ENCODE assay signal across 9 cellular contexts in genomic region chr2:61898810-61899209, GRCh38. TPM values are rescaled to one million over a fixed set of nuclear protein-coding genes. Genes with fewer than 3 reads are reported as not detected.
DNase-seq lines count a peak whose midpoint lies in the region; ATAC-seq and TF ChIP-seq lines count a peak whose summit lies in the region.
"Had no signal": no experiment of that assay in that cellular context is flagged by ENCODE, and none has a peak within 500 bp of the region (broad histone marks: within the 10 kb centered on the region; RNA-seq: fewer than 3 reads in every experiment).

No MANE protein-coding gene starts in this region.

- no peaks in the 10 kb centered on the region for H3K9me3 ChIP-seq in left ventricle myocardium inferior (replicated peaks)

- no peak overlapping the region for H3K4me3 ChIP-seq in left ventricle myocardium inferior

- TF ChIP-seq POLR2A in erythroblast (IDR thresholded peaks at IDR 0.05; ENCODE audit: low read length): no peak

- no peak overlapping the region for H3K4me3 Mint-ChIP-seq in activated T-helper 17 cell treated with anti-CD3 and anti-CD28 coated beads, Interleukin-2, amount 50 U/mL, for 72 hours

- H3K9me3 Mint-ChIP-seq in activated T-helper 17 cell treated with anti-CD3 and anti-CD28 coated beads, Interleukin-2, amount 50 U/mL, for 72 hours: no peaks in the 10 kb centered on the region

- DNase-seq in left ventricle myocardium inferior: no peak
- DNase-seq in left ventricle myocardium superior: no peak
- peak; percentile 3 for DNase-seq in NCI-H226
- DNase-seq in erythroblast (lab: John Stamatoyannopoulos, UW): peak; percentile 24 to 41
- no peak for DNase-seq in activated gamma-delta T cell treated with Interleukin-2 at 50 U/mL for 16 hours
- DNase-seq in cerebellar cortex (ENCODE audit: low spot score): no peak
- no peak for DNase-seq in COLO829 (ENCODE audit: low spot score)

- TF ChIP-seq CTCF in left ventricle myocardium inferior (IDR thresholded peaks at IDR 0.05; ENCODE audit: borderline replicate concordance): peak; percentile 46

- no peak overlapping the region for H3K27ac ChIP-seq in left ventricle myocardium inferior (replicated peaks)
- H3K27ac ChIP-seq: parathyroid adenoma had no signal

- no peak for ATAC-seq in left ventricle myocardium superior
- ATAC-seq in activated T-helper 17 cell treated with anti-CD3 and anti-CD28 coated beads, Interleukin-2, amount 50 U/mL, for 72 hours (replicated peaks): no peak

- H3K36me3 ChIP-seq in left ventricle myocardium inferior: no peaks in the 10 kb centered on the region

- intact Hi-C loops in left ventricle myocardium inferior (cut with micrococcal nuclease) (no loop called here), left ventricle myocardium superior (cut with micrococcal nuclease) (no loop called here)

- no peaks in the 10 kb centered on the region for H3K4me1 ChIP-seq in left ventricle myocardium inferior
- H3K4me1 ChIP-seq: parathyroid adenoma had no signal

- H3K27me3 ChIP-seq in left ventricle myocardium inferior (ENCODE audit: low read depth): no peaks in the 10 kb centered on the region

- H3K27me3 Mint-ChIP-seq in activated T-helper 17 cell treated with anti-CD3 and anti-CD28 coated beads, Interleukin-2, amount 50 U/mL, for 72 hours: no peaks in the 10 kb centered on the region

- no peak overlapping the region for H3K27ac Mint-ChIP-seq in activated T-helper 17 cell treated with anti-CD3 and anti-CD28 coated beads, Interleukin-2, amount 50 U/mL, for 72 hours

- no peaks in the 10 kb centered on the region for H3K36me3 Mint-ChIP-seq in activated T-helper 17 cell treated with anti-CD3 and anti-CD28 coated beads, Interleukin-2, amount 50 U/mL, for 72 hours (ENCODE audit: low read depth)

- H3K4me1 Mint-ChIP-seq in activated T-helper 17 cell treated with anti-CD3 and anti-CD28 coated beads, Interleukin-2, amount 50 U/mL, for 72 hours: no peaks in the 10 kb centered on the region

RNA-seq across cellular contexts. Expression of gene COMMD1, which starts 6.7 kb away (rescaled TPM):
- 63.7 TPM for total RNA-seq in left ventricle myocardium inferior
- 57.3 TPM for total RNA-seq in left ventricle myocardium superior
- 10 to 100 TPM; 17.7 to 27.0 TPM for total RNA-seq in activated T-helper 17 cell treated with anti-CD3 and anti-CD28 coated beads, Interleukin-2, amount 50 U/mL, for 72 hours

RNA-seq across cellular contexts. Expression of gene CCT4, which starts 10.4 kb away (rescaled TPM):
- total RNA-seq in left ventricle myocardium inferior (92.7 TPM), left ventricle myocardium superior (102 TPM)
- total RNA-seq in activated T-helper 17 cell treated with anti-CD3 and anti-CD28 coated beads, Interleukin-2, amount 50 U/mL, for 72 hours: 100 to 1,000 TPM; 207 to 369 TPM

RNA-seq across cellular contexts. Expression of gene FAM161A, which starts 45.0 kb away (rescaled TPM):
- 1.2 TPM for total RNA-seq in left ventricle myocardium inferior
- 0.89 TPM for total RNA-seq in left ventricle myocardium superior
- 1 to 10 TPM; 8.7 to 9.8 TPM for total RNA-seq in activated T-helper 17 cell treated with anti-CD3 and anti-CD28 coated beads, Interleukin-2, amount 50 U/mL, for 72 hours

Comparison
In these comparisons a context has a peak if more than half of its experiments do, and no peak if none do; other contexts are left out.
1. DNase-seq: peak in NCI-H226 (single experiment) and erythroblast (2 of 2); none in left ventricle myocardium inferior (single experiment), left ventricle myocardium superior (single experiment), activated gamma-delta T cell treated with Interleukin-2 at 50 U/mL for 16 hours (single experiment), cerebellar cortex (single experiment) and COLO829 (single experiment).